ENCODE assay signal across 8 cellular contexts in genomic region chr12:48618541-48618940, GRCh38. TPM values are rescaled to one million over a fixed set of nuclear protein-coding genes. Genes with fewer than 3 reads are reported as not detected.
DNase-seq lines count a peak whose midpoint lies in the region; ATAC-seq and TF ChIP-seq lines count a peak whose summit lies in the region.

No MANE protein-coding gene starts in this region.

- H3K27ac Mint-ChIP-seq in activated CD4-positive, alpha-beta T cell treated with anti-CD3 and anti-CD28 coated beads for 36 hours = no peak overlapping the region

- H3K4me3 Mint-ChIP-seq in activated CD4-positive, alpha-beta T cell treated with anti-CD3 and anti-CD28 coated beads for 36 hours = no peak overlapping the region

- H3K4me3 ChIP-seq in colonic mucosa (no peak overlapping the region), liver (ENCODE audit: low read depth in 1 of 3, low read length in 3 of 3) (no peak overlapping the region)

- H3K9me3 ChIP-seq in colonic mucosa (no peaks in the 10 kb centered on the region), liver (ENCODE audit: control insufficient read depth in 4 of 4, low read length in 3 of 4) (peaks cover 0 to 2% (median under 1%) of the 10 kb centered on the region in 4 donors)

- H3K9me3 Mint-ChIP-seq in activated CD4-positive, alpha-beta T cell treated with anti-CD3 and anti-CD28 coated beads for 36 hours (ENCODE audit: low read depth) = peaks cover 8% of the 10 kb centered on the region

- no peaks in the 10 kb centered on the region for H3K36me3 Mint-ChIP-seq in activated CD4-positive, alpha-beta T cell treated with anti-CD3 and anti-CD28 coated beads for 36 hours (ENCODE audit: low read depth)

- no peaks in the 10 kb centered on the region for H3K4me1 Mint-ChIP-seq in activated CD4-positive, alpha-beta T cell treated with anti-CD3 and anti-CD28 coated beads for 36 hours

- intact Hi-C loops in activated CD4-positive, alpha-beta T cell treated with anti-CD3 and anti-CD28 coated beads for 36 hours (cut with DNase I, micrococcal nuclease) = loop anchor here (1.0 to 5.0 kb wide), 4 partner anchors 76 to 901 kb away; no protein-coding TSS in a partner anchor
- intact Hi-C loops in colonic mucosa (cut with DNase I) = loop anchor here (2.0 kb wide), 1 partner anchor 76 kb away; no protein-coding TSS in a partner anchor

- DNase-seq in GM04503 (ENCODE audit: low read depth) = peak; percentile 21
- peak; percentile 21 to 71 for DNase-seq in NCI-H524 (lab: John Stamatoyannopoulos, UW)
- peak; percentile 85 for DNase-seq in activated CD4-positive, alpha-beta T cell treated with anti-CD3 and anti-CD28 coated beads for 36 hours
- DNase-seq in colonic mucosa = peak; percentile 78
- DNase-seq in stimulated activated CD4-positive, alpha-beta T cell treated with anti-CD3 and anti-CD28 coated beads, TNF-alpha, amount 100 ng/mL, for 1 hour (ENCODE audit: low read depth in 3 of 3, low spot score in 1 of 3) = peak; percentile 47 to 55 (median 48)

- POLR2A ChIA-PET in activated CD4-positive, alpha-beta T cell treated with anti-CD3 and anti-CD28 coated beads for 36 hours (lab: Charles Lee) = interaction anchor here (0.7 kb wide), 1 partner anchor 306 kb away, joined by 3 read pairs; no protein-coding TSS in a partner anchor

- H3K36me3 ChIP-seq in colonic mucosa (no peaks in the 10 kb centered on the region), liver (ENCODE audit: control insufficient read depth in 4 of 4, insufficient read depth in 3 of 4, low read depth in 1 of 4, low read length in 3 of 4) (no peaks in the 10 kb centered on the region)

- H3K27ac ChIP-seq in colonic mucosa (no peak overlapping the region), liver (ENCODE audit: low read depth in 1 of 2, low read length in 2 of 2) (no peak overlapping the region)

- no peaks in the 10 kb centered on the region for H3K27me3 ChIP-seq in colonic mucosa
- H3K27me3 ChIP-seq in liver (ENCODE audit: control insufficient read depth in 4 of 4, insufficient read depth in 4 of 4, low read length in 3 of 4) = peaks cover 0 to 7% (median 0%) of the 10 kb centered on the region in 4 donors

- peak; percentile 98 for TF ChIP-seq RAD21 in liver (IDR thresholded peaks at IDR 0.05)

- 25% methylated on average over 7 of the region's 7 CpGs for WGBS in liver

- TF ChIP-seq CTCF in colonic mucosa (IDR thresholded peaks at IDR 0.05) = peak; percentile 94
- peak; percentile 94 for TF ChIP-seq CTCF in liver (IDR thresholded peaks at IDR 0.05; ENCODE audit: low read depth, low read length, missing input control)

- H3K4me1 ChIP-seq in colonic mucosa (no peaks in the 10 kb centered on the region), liver (ENCODE audit: control insufficient read depth in 4 of 4, insufficient read depth in 4 of 4, low read length in 3 of 4) (no peaks in the 10 kb centered on the region)

- CTCF ChIA-PET in activated CD4-positive, alpha-beta T cell treated with anti-CD3 and anti-CD28 coated beads for 36 hours (lab: Charles Lee) = interaction anchor here (0.6 to 10.7 kb wide), 52 partner anchors 9 to 576 kb away, joined by 3 to 134 read pairs (median 4); partner anchors contain the start of genes CCDC184, PFKM and ZNF641

- ATAC-seq in HG03159 (IDR thresholded peaks at IDR 0.05; ENCODE audit: unreplicated experiment) = peak; percentile 57
- peak; percentile 89 for ATAC-seq in activated CD4-positive, alpha-beta T cell treated with anti-CD3 and anti-CD28 coated beads for 36 hours
- no peak for ATAC-seq in HG02840 (IDR thresholded peaks at IDR 0.05; ENCODE audit: low FRiP score, unreplicated experiment)

- H3K9ac ChIP-seq in colonic mucosa (ENCODE audit: low read depth in 2 of 2, low read length in 2 of 2) (no peak overlapping the region), liver (ENCODE audit: low read depth in 1 of 2, low read length in 2 of 2) (no peak overlapping the region)

- H3K27me3 Mint-ChIP-seq in activated CD4-positive, alpha-beta T cell treated with anti-CD3 and anti-CD28 coated beads for 36 hours = peaks cover 30% of the 10 kb centered on the region

TF ChIP-seq in liver, 16 proteins besides CTCF, POLR2A, EP300 and RAD21:
- no peak for TF ChIP-seq TAF1 (conservative IDR thresholded peaks at IDR 0.05)
- TF ChIP-seq RXRA (IDR thresholded peaks at IDR 0.05) = peak in 1 of 2 donors; percentile 14
TF ChIP-seq in liver: peak in this region for 1.

RNA-seq across cellular contexts. Expression of gene LALBA, which starts 48.7 kb away (rescaled TPM):
- total RNA-seq in activated CD4-positive, alpha-beta T cell treated with anti-CD3 and anti-CD28 coated beads for 36 hours = not detected
- total RNA-seq in colonic mucosa (not detected), liver (not detected)
- polyA plus RNA-seq in liver = not detected

Comparison
In these comparisons a context has a peak if more than half of its experiments do, and no peak if none do; other contexts are left out.
1. DNase-seq: peak in every context shown above with its lines; median percentile 85 in activated CD4-positive, alpha-beta T cell treated with anti-CD3 and anti-CD28 coated beads for 36 hours; 78 in colonic mucosa; 48 in stimulated activated CD4-positive, alpha-beta T cell treated with anti-CD3 and anti-CD28 coated beads, TNF-alpha, amount 100 ng/mL, for 1 hour; 46 in NCI-H524; 21 in GM04503.